8 cellular contexts compared by ENCODE assay signal in the genomic region with DNA sequence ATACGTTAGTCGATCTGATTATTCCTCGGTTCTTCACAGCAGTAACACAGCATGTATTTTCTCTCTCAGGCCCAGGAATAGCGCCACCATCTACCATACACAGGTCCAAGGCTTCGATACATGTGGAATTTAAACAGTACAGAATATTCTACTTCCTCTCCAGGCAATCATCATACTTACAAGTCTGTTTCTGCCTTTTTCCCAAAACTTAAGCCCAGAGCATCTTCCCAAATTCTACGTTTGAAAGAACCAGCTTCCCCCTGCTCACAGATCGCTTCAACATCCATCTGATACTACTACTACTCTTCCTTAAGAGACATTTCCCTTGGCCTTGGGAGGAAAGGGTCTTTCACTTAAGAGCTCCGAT. TPM values are rescaled to one million over a fixed set of nuclear protein-coding genes. Genes with fewer than 3 reads are reported as not detected.
DNase-seq lines count a peak whose midpoint lies in the region; ATAC-seq and TF ChIP-seq lines count a peak whose summit lies in the region.

No MANE protein-coding gene starts in this region.

- H3K9ac ChIP-seq in KMS-11 (peak overlapping the region; percentile 70), endocrine pancreas (ENCODE audit: control insufficient read depth, insufficient read depth, low read length) (peak overlapping the region; percentile 84)

- ATAC-seq in HG02610 (IDR thresholded peaks at IDR 0.05; ENCODE audit: unreplicated experiment) (no peak), HG02678 (IDR thresholded peaks at IDR 0.05; ENCODE audit: unreplicated experiment) (no peak), GM21515 (IDR thresholded peaks at IDR 0.05; ENCODE audit: unreplicated experiment) (no peak)

- DNase-seq in SJSA1 (ENCODE audit: low read depth in 1 of 2, low spot score in 2 of 2) = peak in 1 of 2 experiments; percentile 21

- peak overlapping the region; percentile 67 for H3K27ac ChIP-seq in DOHH2 (ENCODE audit: low read depth, low read length)
- H3K27ac ChIP-seq in KMS-11 = peak overlapping the region; percentile 78
- H3K27ac ChIP-seq in SJSA1 = no peak overlapping the region

- H3K27me3 ChIP-seq in DOHH2 (ENCODE audit: control insufficient read depth, low read length) (no peaks in the 10 kb centered on the region), KMS-11 (ENCODE audit: insufficient read depth, low read depth) (no peaks in the 10 kb centered on the region), SJSA1 (replicated peaks) (no peaks in the 10 kb centered on the region), endocrine pancreas (ENCODE audit: control insufficient read depth, insufficient read depth, low read length) (no peaks in the 10 kb centered on the region), mononuclear cell (ENCODE audit: insufficient read depth, low read length) (peaks cover 6% of the 10 kb centered on the region)

- H3K9me3 ChIP-seq in DOHH2 (ENCODE audit: control insufficient read depth, insufficient read depth, low read length) (no peaks in the 10 kb centered on the region), SJSA1 (replicated peaks) (no peaks in the 10 kb centered on the region), endocrine pancreas (ENCODE audit: control insufficient read depth, low read length) (no peaks in the 10 kb centered on the region), mononuclear cell (ENCODE audit: low read depth, low read length) (no peaks in the 10 kb centered on the region)

- peak overlapping the region; percentile 83; the same call in 1 of the 2 replicates for H2AFZ ChIP-seq in KMS-11 (ENCODE audit: low read depth)

- peaks cover 3% of the 10 kb centered on the region; the same call in 1 of the 2 replicates for H3F3A ChIP-seq in DOHH2 (ENCODE audit: control insufficient read depth, insufficient read depth)

- peaks cover 53% of the 10 kb centered on the region for H3K79me2 ChIP-seq in DOHH2 (ENCODE audit: control insufficient read depth, low read length)
- peaks cover 10% of the 10 kb centered on the region; the same call in 1 of the 2 replicates for H3K79me2 ChIP-seq in KMS-11 (ENCODE audit: insufficient read depth, low read depth)

- no peaks in the 10 kb centered on the region for H4K20me1 ChIP-seq in DOHH2 (ENCODE audit: control insufficient read depth, insufficient read depth, low read depth, low read length)
- no peaks in the 10 kb centered on the region for H4K20me1 ChIP-seq in KMS-11 (ENCODE audit: insufficient read depth)

- TF ChIP-seq CTCF in DOHH2 (IDR thresholded peaks at IDR 0.05; ENCODE audit: low read depth, low read length, poor library complexity, severe bottlenecking) = peak; percentile 70
- no peak for TF ChIP-seq CTCF in KMS-11 (conservative IDR thresholded peaks at IDR 0.05; ENCODE audit: low read depth, low read length)

- H3K9me2 ChIP-seq in DOHH2 (replicated peaks; ENCODE audit: control insufficient read depth, low read length) = no peaks in the 10 kb centered on the region

- peak overlapping the region; percentile 92 for H3K4me2 ChIP-seq in DOHH2 (ENCODE audit: low read length)
- H3K4me2 ChIP-seq in KMS-11 = peak overlapping the region; percentile 85

- H3K36me3 ChIP-seq in DOHH2 (ENCODE audit: control insufficient read depth, low read length) (peaks cover 20% of the 10 kb centered on the region), KMS-11 (ENCODE audit: insufficient read depth) (no peaks in the 10 kb centered on the region), SJSA1 (no peaks in the 10 kb centered on the region), endocrine pancreas (ENCODE audit: control insufficient read depth, insufficient read depth, low read length) (no peaks in the 10 kb centered on the region)

- H3K4me3 ChIP-seq in DOHH2 (ENCODE audit: low read length) (peak overlapping the region; percentile 84), KMS-11 (IDR thresholded peaks at IDR 0.05; ENCODE audit: insufficient read depth, low read depth, low read length) (no peak overlapping the region), SJSA1 (peak overlapping the region; percentile 59), endocrine pancreas (ENCODE audit: control insufficient read depth, insufficient read depth, low read length) (peak overlapping the region; percentile 96), mononuclear cell (ENCODE audit: low read length) (peak overlapping the region; percentile 58)

- H3K4me1 ChIP-seq in DOHH2 (ENCODE audit: control insufficient read depth, low read length) (peaks cover 51% of the 10 kb centered on the region), KMS-11 (ENCODE audit: low read depth, poor library complexity, severe bottlenecking) (peaks cover 17% of the 10 kb centered on the region), SJSA1 (replicated peaks) (peaks cover 9% of the 10 kb centered on the region), endocrine pancreas (ENCODE audit: control insufficient read depth, insufficient read depth, low read length) (peaks cover 5% of the 10 kb centered on the region), mononuclear cell (ENCODE audit: insufficient read depth, low read length) (peaks cover 28% of the 10 kb centered on the region)

RNA-seq across cellular contexts. Expression of a gene that starts 0.6 kb away (rescaled TPM):
- total RNA-seq in SJSA1 (2014; rRNA removed; shearing (Covaris generic)) = 7.6 and 7.7 TPM in 2 replicates
- 18.5 TPM for total RNA-seq in mononuclear cell

RNA-seq across cellular contexts. Expression of a gene that starts 1.0 kb away (rescaled TPM):
- 2.8 and 4.1 TPM in 2 replicates for total RNA-seq in SJSA1 (2014; rRNA removed; shearing (Covaris generic))
- 0.10 TPM for total RNA-seq in mononuclear cell
